In the genomic region with DNA sequence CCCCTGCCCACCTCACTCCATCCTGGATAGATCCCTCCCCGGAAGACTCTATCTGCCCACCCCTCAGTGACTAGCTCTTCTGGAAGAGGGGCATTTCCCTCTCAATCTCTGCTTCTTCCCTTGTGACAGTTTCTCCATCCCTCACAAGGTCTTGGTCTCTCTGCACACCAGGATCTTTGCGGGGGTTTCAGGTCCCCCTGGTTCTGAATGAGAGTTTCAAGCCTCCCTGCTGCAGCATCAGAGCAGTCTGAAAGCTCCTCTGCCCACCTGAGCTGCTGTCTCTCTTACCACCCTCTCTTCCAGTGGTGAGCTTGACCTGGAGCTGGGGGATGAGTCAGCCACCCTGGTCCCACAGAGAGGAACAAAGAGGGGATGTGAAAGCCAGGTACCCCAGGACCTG, we compare ENCODE assay signal across 17 cellular contexts. TPM values are rescaled to one million over a fixed set of nuclear protein-coding genes. Genes with fewer than 3 reads are reported as not detected.
DNase-seq lines count a peak whose midpoint lies in the region; ATAC-seq, FAIRE-seq and TF ChIP-seq lines count a peak whose summit lies in the region.
"Had no signal": no experiment of that assay in that cellular context is flagged by ENCODE, and none has a peak within 500 bp of the region (broad histone marks: within the 10 kb centered on the region; RNA-seq: fewer than 3 reads in every experiment).

No MANE protein-coding gene starts in this region.

- H3K36me3 Mint-ChIP-seq in nephron (ENCODE audit: low read depth): no peaks in the 10 kb centered on the region
- H3K36me3 Mint-ChIP-seq: CD4-positive, alpha-beta memory T cell had no signal

- no peaks in the 10 kb centered on the region for H3K9me3 Mint-ChIP-seq in nephron

- no peak for TF ChIP-seq RAD21 in IMR-90 (IDR thresholded peaks at IDR 0.05; ENCODE audit: low read length)
- no peak for TF ChIP-seq RAD21 in K562 (CRISPR knock-in tag; conservative IDR thresholded peaks at IDR 0.05 in 1 of 2, IDR thresholded peaks at IDR 0.05 in 1 of 2)

- H3K27ac Mint-ChIP-seq in nephron: peak overlapping the region in 2 of 3 experiments; percentile 40 to 79

- peaks cover 28% of the 10 kb centered on the region for H3K27me3 Mint-ChIP-seq in nephron (ENCODE audit: low read depth)

- no CpG with 5 or more reads among the region's 2 CpGs for WGBS in IMR-90 (ENCODE audit: extremely low coverage in 2 of 2, insufficient read length in 1 of 2), 2 experiments
- WGBS in K562 (ENCODE audit: insufficient coverage, low coverage, missing lambda C conversion rate): 3% methylated on average over 2 of the region's 2 CpGs

- H3K4ac ChIP-seq in IMR-90 (ENCODE audit: low read depth, low read length): no peak overlapping the region; the same call in 1 of the 2 replicates

- H3K9ac ChIP-seq in IMR-90 (ENCODE audit: low read depth, low read length) (no peak overlapping the region), K562 (ENCODE audit: insufficient read depth in 1 of 2, low read depth in 2 of 2, low read length in 2 of 2) (no peak overlapping the region; a peak in 1 of 4 replicates)

- no peak overlapping the region for H4K5ac ChIP-seq in IMR-90 (ENCODE audit: low read depth, low read length)

- H3K4me2 ChIP-seq in IMR-90 (ENCODE audit: low read depth, low read length) (no peak overlapping the region), K562 (ENCODE audit: insufficient read depth, low read length) (no peak overlapping the region)
- H3K4me2 ChIP-seq: A549 had no signal

- no peak overlapping the region for H3K56ac ChIP-seq in IMR-90 (ENCODE audit: extremely low read depth, insufficient read depth, low read length)

- H3K4me1 Mint-ChIP-seq in nephron: peaks cover 42% of the 10 kb centered on the region

- H3K79me2 ChIP-seq in K562 (ENCODE audit: control insufficient read depth, insufficient read depth, low read length): no peaks in the 10 kb centered on the region

- TF ChIP-seq CTCF in IMR-90 (conservative IDR thresholded peaks at IDR 0.05; ENCODE audit: low read depth, low read length) (no peak), K562 (IDR thresholded peaks at IDR 0.05 in 2 of 3, conservative IDR thresholded peaks at IDR 0.05 in 1 of 3; ENCODE audit: insufficient read depth in 2 of 3, low read depth in 1 of 3, low read length in 3 of 3) (no peak), nephron (IDR thresholded peaks at IDR 0.05; ENCODE audit: unreplicated experiment in 3 of 3) (no peak), vagina (IDR thresholded peaks at IDR 0.05) (no peak)

- TF ChIP-seq POLR2A in IMR-90 (IDR thresholded peaks at IDR 0.05; ENCODE audit: low read depth, low read length): no peak
- no peak for TF ChIP-seq POLR2A in K562 (conservative IDR thresholded peaks at IDR 0.05)
- no peak for TF ChIP-seq POLR2A in vagina (IDR thresholded peaks at IDR 0.05)

- intact Hi-C loops in IMR-90 (cut with micrococcal nuclease): no loop called here
- intact Hi-C loops in K562 (cut with micrococcal nuclease): no loop called here
- intact Hi-C loops in vagina (cut with DNase I): no loop called here

- no peaks in the 10 kb centered on the region for H3K79me1 ChIP-seq in IMR-90 (ENCODE audit: low read depth in 1 of 2, low read length in 2 of 2)

- in situ Hi-C loops in IMR-90 (cut with MboI; ENCODE audit: low sequenced_read_pairs) (no loop called here), K562 (cut with MboI) (no loop called here)

- no peak for ATAC-seq in IMR-90 (ENCODE audit: low read depth)
- ATAC-seq in K562: no peak
- ATAC-seq: A549, HCT116 had no signal

- H2BK15ac ChIP-seq in IMR-90 (ENCODE audit: low read depth, low read length): no peak overlapping the region

- CTCF ChIA-PET in IMR-90 (lab: Yijun Ruan, JAX) (no interaction called here), K562 (lab: Yijun Ruan, JAX; ENCODE audit: low intra/inter-chr PET ratio) (no interaction called here)

- H3K4me3 ChIP-seq in IMR-90 (ENCODE audit: insufficient read depth, low read depth, low read length) (no peak overlapping the region), K562 (no peak overlapping the region), vagina (no peak overlapping the region)
- H3K4me3 ChIP-seq: A549 had no signal

- H2BK120ac ChIP-seq in IMR-90 (ENCODE audit: low read depth, low read length): no peak overlapping the region

- H3K18ac ChIP-seq in IMR-90 (ENCODE audit: low read depth, low read length): no peak overlapping the region

- POLR2A ChIA-PET in IMR-90 (lab: Charles Lee; ENCODE audit: unreplicated experiment) (no interaction called here), K562 (lab: Yijun Ruan, JAX) (interaction anchor here (0.7 to 1.3 kb wide), 2 partner anchors 9 to 348 kb away, joined by 3 to 5 read pairs; a partner anchor contains a TSS)

- H3K14ac ChIP-seq in IMR-90 (replicated peaks; ENCODE audit: low read depth, low read length): no peak overlapping the region

- FAIRE-seq in K562 (lab: Jason Lieb, UNC): no peak
- FAIRE-seq: A549, GM12891 had no signal

- H3K4me3 Mint-ChIP-seq in nephron: no peak overlapping the region
- H3K4me3 Mint-ChIP-seq: CD4-positive, alpha-beta memory T cell had no signal

- H3K4me1 ChIP-seq in IMR-90 (ENCODE audit: control insufficient read depth, insufficient read depth, low read length) (peaks cover 28% of the 10 kb centered on the region), K562 (replicated peaks in 1 of 2; ENCODE audit: control insufficient read depth in 2 of 2, insufficient read depth in 2 of 2, low read length in 2 of 2) (peaks cover 11 to 40% of the 10 kb centered on the region in 2 experiments), vagina (peaks cover 56% of the 10 kb centered on the region)
- H3K4me1 ChIP-seq: BE2C had no signal

- H2BK5ac ChIP-seq in IMR-90 (ENCODE audit: low read depth, low read length, poor library complexity, severe bottlenecking): no peak overlapping the region

- H4K20me1 ChIP-seq in IMR-90 (ENCODE audit: insufficient read depth, low read length) (peaks cover 7% of the 10 kb centered on the region), K562 (replicated peaks; ENCODE audit: control insufficient read depth, insufficient read depth, low read length) (peaks cover 4% of the 10 kb centered on the region; the same call in 1 of the 2 replicates)

- no peak overlapping the region; the same call in 1 of the 2 replicates for H2BK20ac ChIP-seq in IMR-90 (ENCODE audit: low read depth, low read length)

- H3K27me3 ChIP-seq in IMR-90 (ENCODE audit: control insufficient read depth, insufficient read depth, low read length) (peaks cover 46% of the 10 kb centered on the region), K562 (ENCODE audit: control insufficient read depth in 2 of 2, insufficient read depth in 2 of 2, low read length in 2 of 2) (peaks cover 14 to 50% of the 10 kb centered on the region in 2 experiments), vagina (no peaks in the 10 kb centered on the region)

- DNase-seq in IMR-90 (no peak), K562 (ENCODE audit: extremely low read depth in 1 of 4, low spot score in 3 of 4) (no peak), vagina (ENCODE audit: extremely low spot score in 2 of 2) (no peak), hepatic stellate cell (ENCODE audit: low spot score) (no peak), kidney glomerular epithelial cell (lab: John Stamatoyannopoulos, UW) (no peak), HPDE6-E6E7 (ENCODE audit: extremely low spot score) (no peak)
- DNase-seq: BE2C; CD4-positive, alpha-beta memory T cell; DMS79; GOT3 had no signal

- peak overlapping the region; percentile 87 for H2AK5ac ChIP-seq in IMR-90 (ENCODE audit: low read depth, low read length)

- dilution Hi-C loops in IMR-90 (cut with HindIII; ENCODE audit: low sequenced_read_pairs, unreplicated experiment): no loop called here

- H3K36me3 ChIP-seq in IMR-90 (ENCODE audit: control insufficient read depth, insufficient read depth, low read length) (no peaks in the 10 kb centered on the region), K562 (ENCODE audit: control insufficient read depth, insufficient read depth, low read length) (no peaks in the 10 kb centered on the region), vagina (peaks cover 0 to 9% of the 10 kb centered on the region in 2 donors)
- H3K36me3 ChIP-seq: BE2C had no signal

- H4K8ac ChIP-seq in IMR-90 (ENCODE audit: low read depth in 2 of 2, low read length in 2 of 2): no peak overlapping the region

- BruUV-seq in IMR-90 (replicated peaks; lab: Mats Ljungman, UMichigan) (no TSS peak), K562 (replicated peaks; lab: Mats Ljungman, UMichigan) (no TSS peak)

- no peak overlapping the region for H3K23ac ChIP-seq in IMR-90 (ENCODE audit: low read depth, low read length)

- H4K91ac ChIP-seq in IMR-90 (ENCODE audit: insufficient read depth, low read depth, low read length): no peak overlapping the region

- H2AFZ ChIP-seq in IMR-90 (replicated peaks; ENCODE audit: low read length, poor library complexity): no peak overlapping the region
- H2AFZ ChIP-seq in K562 (ENCODE audit: low read depth, low read length): no peak overlapping the region; the same call in 1 of the 2 replicates

- no peak overlapping the region for H2AK9ac ChIP-seq in IMR-90 (replicated peaks; ENCODE audit: low read depth, low read length, poor library complexity)

- H3K9me1 ChIP-seq in IMR-90 (ENCODE audit: insufficient read depth, low read length): peaks cover 22% of the 10 kb centered on the region
- no peaks in the 10 kb centered on the region for H3K9me1 ChIP-seq in K562 (ENCODE audit: control insufficient read depth, insufficient read depth, low read length)

- H3K27ac ChIP-seq in IMR-90 (ENCODE audit: insufficient read depth, low read length) (no peak overlapping the region), K562 (ENCODE audit: extremely low read depth, low read depth, low read length) (no peak overlapping the region), vagina (peak overlapping the region; percentile 90)
- H3K27ac ChIP-seq: A549, C4-2B had no signal

- H3K9me3 ChIP-seq in IMR-90 (ENCODE audit: control insufficient read depth, insufficient read depth, low read length) (no peaks in the 10 kb centered on the region), K562 (replicated peaks; ENCODE audit: control insufficient read depth, insufficient read depth, low read depth, low read length) (no peaks in the 10 kb centered on the region), vagina (no peaks in the 10 kb centered on the region)
- H3K9me3 ChIP-seq: A549, BE2C had no signal

- no peak for TF ChIP-seq EP300 in K562 (IDR thresholded peaks at IDR 0.05; ENCODE audit: low read length)

RNA-seq across cellular contexts. Expression of a gene that starts 24.4 kb away (rescaled TPM):
- under 0.01 TPM in 1 of 2 replicates, not detected in the other for total RNA-seq in IMR-90 (2012; rRNA removed)
- polyA plus RNA-seq in IMR-90 (2012; rRNA removed): 0.05 and 0.42 TPM in 2 replicates
- polyA plus RNA-seq in IMR-90 (2012; cell fraction: cytosol; rRNA removed): 0.05 and 0.15 TPM in 2 replicates
- 1.1 and 1.4 TPM in 2 replicates for polyA plus RNA-seq in IMR-90 (2012; cell fraction: nucleus; rRNA removed; ENCODE audit: low replicate concordance)
- total RNA-seq in K562 (2011; cell fraction: chromatin; rRNA removed; ENCODE audit: low replicate concordance): 19.6 and 47.4 TPM in 2 replicates
- total RNA-seq in K562 (2011; cell fraction: nucleolus; rRNA removed): 28.9 and 33.2 TPM in 2 replicates
- 21.4 and 27.9 TPM in 2 replicates for total RNA-seq in K562 (2011; cell fraction: nucleoplasm; rRNA removed)
- 28.1 and 35.0 TPM in 2 replicates for total RNA-seq in K562 (2014; rRNA removed)
- 4.2 and 6.1 TPM in 2 replicates for total RNA-seq in K562 (2014; rRNA removed; fragmentation: Illumina TruSeq; extraction: Trizol)
- total RNA-seq in K562 (2015; rRNA removed; fragmentation: Illumina TruSeq; extraction: Trizol): 25.0 and 26.2 TPM in 2 replicates
- total RNA-seq in K562 (2021): 24.2 and 25.8 TPM in 2 replicates
- 11.3 and 13.3 TPM in 2 replicates for polyA plus RNA-seq in K562 (2011; rRNA removed)
- 20.6 and 53.8 TPM in 2 replicates for polyA plus RNA-seq in K562 (2011; cell fraction: cytosol; rRNA removed)
- 25.4 and 47.3 TPM in 2 replicates for polyA plus RNA-seq in K562 (2011; cell fraction: nucleus; rRNA removed)
- polyA plus RNA-seq in K562 (2012): 25.6 and 28.6 TPM in 2 replicates
- 12.4 and 24.8 TPM in 2 replicates for polyA plus RNA-seq in K562 (2014; fragmentation: Illumina TruSeq; extraction: Trizol)
- polyA plus RNA-seq in K562 (2014; fragmentation: Nextera tagmentation; extraction: Ambion mirVana): under 1 TPM; 0.14 to 0.43 TPM
- 24.5 and 27.0 TPM in 2 replicates for polyA plus RNA-seq in K562 (2014; rRNA removed)
- polyA minus RNA-seq in K562 (2011; rRNA and poly(A)+ RNA removed): 3.1 and 6.0 TPM in 2 replicates
- 15.5 and 15.6 TPM in 2 replicates for polyA minus RNA-seq in K562 (2011; cell fraction: cytosol; rRNA and poly(A)+ RNA removed)
- polyA minus RNA-seq in K562 (2011; cell fraction: nucleus; rRNA and poly(A)+ RNA removed): 16.2 and 17.0 TPM in 2 replicates
- total RNA-seq in vagina: 207 TPM
- total RNA-seq: G401 had no signal

RNA-seq across cellular contexts. Expression of a gene that starts 43.3 kb away (rescaled TPM):
- 5.3 and 7.9 TPM in 2 replicates for total RNA-seq in IMR-90 (2012; rRNA removed)
- 62.6 and 69.6 TPM in 2 replicates for polyA plus RNA-seq in IMR-90 (2012; rRNA removed)
- 53.8 and 64.7 TPM in 2 replicates for polyA plus RNA-seq in IMR-90 (2012; cell fraction: cytosol; rRNA removed)
- 85.2 and 131 TPM in 2 replicates for polyA plus RNA-seq in IMR-90 (2012; cell fraction: nucleus; rRNA removed; ENCODE audit: low replicate concordance)
- total RNA-seq in K562 (2011; cell fraction: chromatin; rRNA removed; ENCODE audit: low replicate concordance): 189 and 474 TPM in 2 replicates
- 248 and 265 TPM in 2 replicates for total RNA-seq in K562 (2011; cell fraction: nucleolus; rRNA removed)
- total RNA-seq in K562 (2011; cell fraction: nucleoplasm; rRNA removed): 205 and 216 TPM in 2 replicates
- total RNA-seq in K562 (2014; rRNA removed): 22.7 and 25.4 TPM in 2 replicates
- total RNA-seq in K562 (2014; rRNA removed; fragmentation: Illumina TruSeq; extraction: Trizol): 15.6 and 21.5 TPM in 2 replicates
- 30.5 and 31.7 TPM in 2 replicates for total RNA-seq in K562 (2015; rRNA removed; fragmentation: Illumina TruSeq; extraction: Trizol)
- 83.6 and 89.7 TPM in 2 replicates for total RNA-seq in K562 (2021)
- 46.6 and 83.9 TPM in 2 replicates for polyA plus RNA-seq in K562 (2011; rRNA removed)
- 74.9 and 91.7 TPM in 2 replicates for polyA plus RNA-seq in K562 (2011; cell fraction: cytosol; rRNA removed)
- 198 and 250 TPM in 2 replicates for polyA plus RNA-seq in K562 (2011; cell fraction: nucleus; rRNA removed)
- 138 and 229 TPM in 2 replicates for polyA plus RNA-seq in K562 (2012)
- 128 and 131 TPM in 2 replicates for polyA plus RNA-seq in K562 (2014; fragmentation: Illumina TruSeq; extraction: Trizol)
- 10 to 100 TPM; 20.7 to 26.1 TPM for polyA plus RNA-seq in K562 (2014; fragmentation: Nextera tagmentation; extraction: Ambion mirVana)
- 88.0 and 103 TPM in 2 replicates for polyA plus RNA-seq in K562 (2014; rRNA removed)
- polyA minus RNA-seq in K562 (2011; rRNA and poly(A)+ RNA removed): 22.1 and 23.6 TPM in 2 replicates
- 34.3 and 45.6 TPM in 2 replicates for polyA minus RNA-seq in K562 (2011; cell fraction: cytosol; rRNA and poly(A)+ RNA removed)
- 42.9 and 68.4 TPM in 2 replicates for polyA minus RNA-seq in K562 (2011; cell fraction: nucleus; rRNA and poly(A)+ RNA removed)
- total RNA-seq in vagina: 76.6 TPM

RNA-seq across cellular contexts. Expression of a gene that starts 45.3 kb away (rescaled TPM):
- 5.8 and 5.9 TPM in 2 replicates for total RNA-seq in IMR-90 (2012; rRNA removed)
- polyA plus RNA-seq in IMR-90 (2012; rRNA removed): 3.4 and 3.6 TPM in 2 replicates
- 2.6 and 3.3 TPM in 2 replicates for polyA plus RNA-seq in IMR-90 (2012; cell fraction: cytosol; rRNA removed)
- polyA plus RNA-seq in IMR-90 (2012; cell fraction: nucleus; rRNA removed; ENCODE audit: low replicate concordance): 1.2 and 1.6 TPM in 2 replicates
- 7.3 and 12.0 TPM in 2 replicates for total RNA-seq in K562 (2011; cell fraction: chromatin; rRNA removed; ENCODE audit: low replicate concordance)
- total RNA-seq in K562 (2011; cell fraction: nucleolus; rRNA removed): 8.4 and 12.0 TPM in 2 replicates
- 7.9 and 8.3 TPM in 2 replicates for total RNA-seq in K562 (2011; cell fraction: nucleoplasm; rRNA removed)
- 18.8 and 24.3 TPM in 2 replicates for total RNA-seq in K562 (2014; rRNA removed)
- total RNA-seq in K562 (2014; rRNA removed; fragmentation: Illumina TruSeq; extraction: Trizol): 18.7 and 23.5 TPM in 2 replicates
- 23.9 and 26.7 TPM in 2 replicates for total RNA-seq in K562 (2015; rRNA removed; fragmentation: Illumina TruSeq; extraction: Trizol)
- total RNA-seq in K562 (2021): 21.0 and 22.9 TPM in 2 replicates
- 9.0 and 11.5 TPM in 2 replicates for polyA plus RNA-seq in K562 (2011; rRNA removed)
- 7.7 and 12.2 TPM in 2 replicates for polyA plus RNA-seq in K562 (2011; cell fraction: cytosol; rRNA removed)
- 6.2 and 7.7 TPM in 2 replicates for polyA plus RNA-seq in K562 (2011; cell fraction: nucleus; rRNA removed)
- polyA plus RNA-seq in K562 (2012): 14.2 and 18.6 TPM in 2 replicates
- 22.2 and 23.3 TPM in 2 replicates for polyA plus RNA-seq in K562 (2014; fragmentation: Illumina TruSeq; extraction: Trizol)
- polyA plus RNA-seq in K562 (2014; fragmentation: Nextera tagmentation; extraction: Ambion mirVana): 10 to 100 TPM; 18.3 to 31.4 TPM
- polyA plus RNA-seq in K562 (2014; rRNA removed): 20.1 and 20.6 TPM in 2 replicates
- 6.1 and 7.3 TPM in 2 replicates for polyA minus RNA-seq in K562 (2011; rRNA and poly(A)+ RNA removed)
- 4.6 and 7.4 TPM in 2 replicates for polyA minus RNA-seq in K562 (2011; cell fraction: cytosol; rRNA and poly(A)+ RNA removed)
- 3.9 and 7.9 TPM in 2 replicates for polyA minus RNA-seq in K562 (2011; cell fraction: nucleus; rRNA and poly(A)+ RNA removed)
- total RNA-seq in vagina: 2.7 TPM

RNA-seq across cellular contexts. Expression of a gene that starts 46.6 kb away (rescaled TPM):
- total RNA-seq in IMR-90 (2012; rRNA removed) (not detected in 2 replicates), K562 (2014; rRNA removed) (0.45 and 0.77 TPM in 2 replicates), K562 (2014; rRNA removed; fragmentation: Illumina TruSeq; extraction: Trizol) (0.07 TPM in 1 of 2 replicates, not detected in the other), K562 (2015; rRNA removed; fragmentation: Illumina TruSeq; extraction: Trizol) (0.26 and 0.29 TPM in 2 replicates), K562 (2021) (1.3 and 1.4 TPM in 2 replicates), vagina (9.3 TPM)
- polyA plus RNA-seq in IMR-90 (2012; rRNA removed) (0.03 and 0.10 TPM in 2 replicates), K562 (2011; rRNA removed) (0.10 and 0.26 TPM in 2 replicates), K562 (2014; fragmentation: Illumina TruSeq; extraction: Trizol) (0.18 and 0.19 TPM in 2 replicates), K562 (2014; fragmentation: Nextera tagmentation; extraction: Ambion mirVana) (under 1 TPM; 0.03 to 0.04 TPM), K562 (2014; rRNA removed) (0.27 and 0.50 TPM in 2 replicates)
- 0.05 and 0.09 TPM in 2 replicates for polyA plus RNA-seq in IMR-90 (2012; cell fraction: cytosol; rRNA removed)
- polyA plus RNA-seq in IMR-90 (2012; cell fraction: nucleus; rRNA removed; ENCODE audit: low replicate concordance): 0.68 and 1.3 TPM in 2 replicates
- total RNA-seq in K562 (2011; cell fraction: chromatin; rRNA removed; ENCODE audit: low replicate concordance): 2.1 and 3.8 TPM in 2 replicates
- total RNA-seq in K562 (2011; cell fraction: nucleolus; rRNA removed): 1.8 TPM in 2 replicates
- total RNA-seq in K562 (2011; cell fraction: nucleoplasm; rRNA removed): 0.76 and 0.81 TPM in 2 replicates
- 0.13 and 0.19 TPM in 2 replicates for polyA plus RNA-seq in K562 (2011; cell fraction: cytosol; rRNA removed)
- 1.6 and 1.7 TPM in 2 replicates for polyA plus RNA-seq in K562 (2011; cell fraction: nucleus; rRNA removed)
- 0.66 and 1.9 TPM in 2 replicates for polyA plus RNA-seq in K562 (2012)
- polyA minus RNA-seq in K562 (2011; rRNA and poly(A)+ RNA removed): 0.14 TPM in 1 of 2 replicates, not detected in the other
- polyA minus RNA-seq in K562 (2011; cell fraction: cytosol; rRNA and poly(A)+ RNA removed): not detected in 2 replicates
- polyA minus RNA-seq in K562 (2011; cell fraction: nucleus; rRNA and poly(A)+ RNA removed): 0.54 and 1.6 TPM in 2 replicates
- total RNA-seq: G401, HT1080 had no signal
- polyA plus RNA-seq: A549; CD4-positive, alpha-beta memory T cell had no signal
